In the genomic region with DNA sequence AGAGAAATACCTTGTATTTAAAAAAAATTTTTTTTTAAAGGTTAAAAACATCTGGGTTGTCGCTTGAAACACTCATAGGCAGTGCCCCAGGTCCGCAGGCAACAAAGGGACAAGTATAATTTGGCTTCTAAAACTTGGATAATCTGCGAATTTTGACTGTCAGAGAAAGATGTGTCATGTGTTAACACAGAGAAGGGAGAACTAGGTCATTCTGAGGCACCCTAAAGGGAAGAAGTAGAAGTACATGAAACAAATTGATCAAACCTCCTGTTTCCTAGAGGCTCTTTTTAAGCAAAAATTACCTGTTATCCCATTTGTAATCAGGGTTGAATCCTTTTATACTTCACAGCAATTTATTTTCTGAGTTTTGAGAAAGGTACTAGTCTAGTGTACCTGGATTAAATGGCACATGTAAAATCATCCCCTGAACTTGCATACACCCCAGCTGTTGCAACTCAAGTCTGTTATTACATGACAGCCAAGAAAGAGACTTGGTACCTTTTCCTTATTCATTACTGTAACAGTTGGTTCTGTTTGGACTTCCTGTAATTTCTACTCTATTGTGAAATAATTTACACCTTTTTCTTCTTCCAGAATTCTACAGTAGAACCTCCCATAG, we compare ENCODE assay signal across 9 cellular contexts. TPM values are rescaled to one million over a fixed set of nuclear protein-coding genes. Genes with fewer than 3 reads are reported as not detected.
DNase-seq lines count a peak whose midpoint lies in the region; ATAC-seq and TF ChIP-seq lines count a peak whose summit lies in the region.
"Had no signal": no experiment of that assay in that cellular context is flagged by ENCODE, and none has a peak within 500 bp of the region (broad histone marks: within the 10 kb centered on the region; RNA-seq: fewer than 3 reads in every experiment).

No MANE protein-coding gene starts in this region.

- H3K9ac ChIP-seq in OCI-LY1 (ENCODE audit: low read length) = no peak overlapping the region; the same call in 1 of the 2 replicates

- TF ChIP-seq CTCF in OCI-LY1 (IDR thresholded peaks at IDR 0.05; ENCODE audit: low read length) (no peak), choroid plexus epithelial cell (conservative IDR thresholded peaks at IDR 0.05; ENCODE audit: low read depth, low read length) (peak; percentile 4), psoas muscle (IDR thresholded peaks at IDR 0.05) (no peak)

- H3K4me2 ChIP-seq in OCI-LY1 (ENCODE audit: low read length) = peak overlapping the region; percentile 90; the same call in 1 of the 2 replicates

- H3K79me2 ChIP-seq in OCI-LY1 (ENCODE audit: insufficient read depth, low read length) = no peaks in the 10 kb centered on the region

- H3K4me1 ChIP-seq in OCI-LY1 (ENCODE audit: insufficient read depth, low read length, severe bottlenecking) = peaks cover 31% of the 10 kb centered on the region
- peaks cover 20% of the 10 kb centered on the region for H3K4me1 ChIP-seq in psoas muscle

- WGBS in psoas muscle, 3 donors = 92 to 93% (median 92%) methylated on average over 3 of the region's 3 CpGs

- intact Hi-C loops in psoas muscle (cut with DNase I) = loop anchor here (2.0 to 10.0 kb wide), 5 partner anchors 47 to 507 kb away; a partner anchor contains a TSS

- peak overlapping the region; percentile 99 for H3K4me3 ChIP-seq in OCI-LY1 (ENCODE audit: low read depth, low read length, poor library complexity, severe bottlenecking)
- H3K4me3 ChIP-seq in choroid plexus epithelial cell (ENCODE audit: low read depth, low read length) = no peak overlapping the region
- H3K4me3 ChIP-seq in psoas muscle = peak overlapping the region; percentile 75

- peaks cover 6% of the 10 kb centered on the region; the same call in 1 of the 2 replicates for H3F3A ChIP-seq in OCI-LY1 (ENCODE audit: insufficient read depth, low read length)

- DNase-seq in SKM-1 treated with dmso at 0.1 percent for 144 hours (lab: John Stamatoyannopoulos, UW; ENCODE audit: unreplicated experiment) (peak; percentile 22), SKM-1 (lab: John Stamatoyannopoulos, UW; ENCODE audit: unreplicated experiment) (no peak), choroid plexus epithelial cell (ENCODE audit: low read depth) (no peak), psoas muscle (no peak), NCI-H2107 (lab: John Stamatoyannopoulos, UW) (no peak)
- DNase-seq: upper lobe of right lung had no signal

- ATAC-seq in psoas muscle = no peak
- ATAC-seq in GM19463 (IDR thresholded peaks at IDR 0.05; ENCODE audit: unreplicated experiment) = no peak
- no peak for ATAC-seq in GM21515 (IDR thresholded peaks at IDR 0.05; ENCODE audit: unreplicated experiment)

- H3K36me3 ChIP-seq in OCI-LY1 (ENCODE audit: insufficient read depth, low read length) = peaks cover 19% of the 10 kb centered on the region
- no peaks in the 10 kb centered on the region for H3K36me3 ChIP-seq in psoas muscle (ENCODE audit: insufficient read depth in 1 of 2, low read depth in 1 of 2)
- H3K36me3 ChIP-seq: upper lobe of right lung had no signal

- no peaks in the 10 kb centered on the region for H4K20me1 ChIP-seq in OCI-LY1 (ENCODE audit: insufficient read depth, low read length)

- no peak overlapping the region for H2AFZ ChIP-seq in OCI-LY1 (ENCODE audit: low read length)

- no peak overlapping the region for H3K27ac ChIP-seq in OCI-LY1 (ENCODE audit: low read depth, low read length, poor library complexity, severe bottlenecking)
- H3K27ac ChIP-seq in psoas muscle = peak overlapping the region; percentile 93

- H3K9me3 ChIP-seq in OCI-LY1 (ENCODE audit: low read length) (peaks cover 4% of the 10 kb centered on the region; the same call in 1 of the 2 replicates), psoas muscle (no peaks in the 10 kb centered on the region)
- H3K9me3 ChIP-seq: upper lobe of right lung had no signal

- no peaks in the 10 kb centered on the region for H3K9me2 ChIP-seq in OCI-LY1 (ENCODE audit: low read depth, low read length)

- H3K27me3 ChIP-seq in OCI-LY1 (ENCODE audit: insufficient read depth, low read length) = no peaks in the 10 kb centered on the region
- H3K27me3 ChIP-seq in psoas muscle (ENCODE audit: insufficient read depth in 3 of 3, low read length in 2 of 3) = no peaks in the 10 kb centered on the region
- H3K27me3 ChIP-seq: upper lobe of right lung had no signal

RNA-seq across cellular contexts. Expression of a gene that starts 1.7 kb away (rescaled TPM):
- total RNA-seq in psoas muscle = 1 to 10 TPM; 4.0 to 8.6 (median 6.4) TPM
- polyA plus RNA-seq in psoas muscle = 1 to 10 TPM; 2.1 to 3.2 (median 3.1) TPM

RNA-seq across cellular contexts. Expression of a gene that starts 48.0 kb away (rescaled TPM):
- total RNA-seq in psoas muscle = 10 to 100 TPM; 16.0 to 42.4 (median 27.5) TPM
- 10 to 100 TPM; 16.5 to 61.0 (median 39.3) TPM for polyA plus RNA-seq in psoas muscle
